1 cellular context compared by ENCODE assay signal in genomic region chr1:154417338-154417608, GRCh38.
TF ChIP-seq lines count a peak whose summit lies in the region.

No MANE protein-coding gene starts in this region.

TF ChIP-seq in IMR-90, 13 proteins besides CTCF, POLR2A, EP300 and RAD21 (continued from another document):
- no peak for TF ChIP-seq USF2 (IDR thresholded peaks at IDR 0.05; ENCODE audit: low read depth, low read length)
- TF ChIP-seq MAFK (IDR thresholded peaks at IDR 0.05; ENCODE audit: low read depth, low read length), result no peak
- TF ChIP-seq CHD1 (IDR thresholded peaks at IDR 0.05; ENCODE audit: low read depth, low read length), result no peak
- no peak for TF ChIP-seq ELK1 (IDR thresholded peaks at IDR 0.05; ENCODE audit: borderline replicate concordance, low read depth, low read length)
- TF ChIP-seq MAZ (IDR thresholded peaks at IDR 0.05; ENCODE audit: borderline replicate concordance, low read depth, low read length), result no peak
- no peak for TF ChIP-seq NFE2L2 (IDR thresholded peaks at IDR 0.05; ENCODE audit: low read depth, low read length)
- no peak for TF ChIP-seq RFX5 (IDR thresholded peaks at IDR 0.05; ENCODE audit: low read depth, low read length)
